21 cellular contexts compared by ENCODE assay signal in the genomic region with DNA sequence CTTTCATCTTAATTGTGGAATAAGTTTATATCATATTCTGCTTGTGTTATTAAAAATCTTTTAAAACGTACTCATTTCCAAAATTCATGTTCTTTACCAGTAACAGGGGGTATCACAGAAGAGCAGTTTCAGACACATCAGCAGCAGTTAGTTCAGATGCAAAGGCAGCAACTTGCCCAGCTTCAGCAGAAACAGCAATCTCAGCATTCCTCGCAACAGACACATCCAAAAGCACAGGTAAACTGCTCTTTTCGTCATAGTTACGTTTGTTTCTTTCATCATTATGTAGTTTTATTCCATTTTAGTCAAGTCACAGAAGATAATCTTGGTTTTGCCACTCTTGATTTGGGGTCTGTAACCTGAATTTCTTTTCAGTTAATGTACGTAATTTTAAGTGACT.
DNase-seq lines count a peak whose midpoint lies in the region; ATAC-seq, FAIRE-seq and TF ChIP-seq lines count a peak whose summit lies in the region.
"Had no signal": no experiment of that assay in that cellular context is flagged by ENCODE, and none has a peak within 500 bp of the region (broad histone marks: within the 10 kb centered on the region; RNA-seq: fewer than 3 reads in every experiment).

No MANE protein-coding gene starts in this region.

- no peak for TF ChIP-seq CTCF in A549 (IDR thresholded peaks at IDR 0.05)

- DNase-seq in A549 (ENCODE audit: low read depth in 1 of 2, low spot score in 1 of 2), result no peak
- DNase-seq in ELR (ENCODE audit: low read depth), result peak; percentile 18
- DNase-seq in middle frontal gyrus (ENCODE audit: extremely low spot score, low spot score), result no peak
- no peak for DNase-seq in stimulated activated CD4-positive, alpha-beta T cell treated with anti-CD3 and anti-CD28 coated beads, Interleukin-2, amount 100 ng/mL, for 24 hours
- no peak for DNase-seq in stimulated activated effector memory CD8-positive, alpha-beta T cell treated with anti-CD3 and anti-CD28 coated beads, Interleukin-12 subunit alpha, Interleukin-12 subunit beta, amount 100 ng/mL, for 72 hours (ENCODE audit: low spot score in 2 of 2)
- DNase-seq: CD4-positive, alpha-beta memory T cell; DMS153; H7; NCI-H1048; NCI-H1417 treated with DMSO at 0.1 percent for 48 hours; NCI-H187; NCI-H446; NCI-H526; SJCRH30; T-cell had no signal

- peak overlapping the region; percentile 43 for H3K27ac Mint-ChIP-seq in activated T-helper 17 cell treated with anti-CD3 and anti-CD28 coated beads, Interleukin-2, amount 50 U/mL, for 72 hours
- H3K27ac Mint-ChIP-seq in stimulated activated effector memory CD8-positive, alpha-beta T cell treated with anti-CD3 and anti-CD28 coated beads, Interleukin-12 subunit alpha, Interleukin-12 subunit beta, amount 100 ng/mL, for 72 hours, result no peak overlapping the region
- H3K27ac Mint-ChIP-seq: T-cell had no signal

- H3K9me3 Mint-ChIP-seq in activated T-helper 17 cell treated with anti-CD3 and anti-CD28 coated beads, Interleukin-2, amount 50 U/mL, for 72 hours, result no peaks in the 10 kb centered on the region
- H3K9me3 Mint-ChIP-seq in stimulated activated effector memory CD8-positive, alpha-beta T cell treated with anti-CD3 and anti-CD28 coated beads, Interleukin-12 subunit alpha, Interleukin-12 subunit beta, amount 100 ng/mL, for 72 hours, result no peaks in the 10 kb centered on the region
- H3K9me3 Mint-ChIP-seq: CD4-positive, alpha-beta memory T cell; T-cell had no signal

- CTCF ChIA-PET in A549 (lab: Yijun Ruan, JAX), result no interaction called here

- H3K27ac ChIP-seq in A549, result no peak overlapping the region
- H3K27ac ChIP-seq: BLaER1, KMS-11, SJCRH30 had no signal

- TF ChIP-seq POLR2A in A549 (IDR thresholded peaks at IDR 0.05; ENCODE audit: low read length), result no peak

- H3K9me3 ChIP-seq in A549, result no peaks in the 10 kb centered on the region
- H3K9me3 ChIP-seq: BLaER1, SJCRH30 had no signal

- no peak for ATAC-seq in A549
- no peak for ATAC-seq in activated T-helper 17 cell treated with anti-CD3 and anti-CD28 coated beads, Interleukin-2, amount 50 U/mL, for 72 hours (replicated peaks)
- ATAC-seq in stimulated activated effector memory CD8-positive, alpha-beta T cell treated with anti-CD3 and anti-CD28 coated beads, Interleukin-12 subunit alpha, Interleukin-12 subunit beta, amount 100 ng/mL, for 72 hours, result no peak
- ATAC-seq: T-cell had no signal

- H3K4me3 Mint-ChIP-seq in activated T-helper 17 cell treated with anti-CD3 and anti-CD28 coated beads, Interleukin-2, amount 50 U/mL, for 72 hours, result no peak overlapping the region
- H3K4me3 Mint-ChIP-seq in stimulated activated effector memory CD8-positive, alpha-beta T cell treated with anti-CD3 and anti-CD28 coated beads, Interleukin-12 subunit alpha, Interleukin-12 subunit beta, amount 100 ng/mL, for 72 hours, result no peak overlapping the region
- H3K4me3 Mint-ChIP-seq: CD4-positive, alpha-beta memory T cell; T-cell had no signal

- WGBS in A549 (ENCODE audit: missing lambda C conversion rate), result 91% methylated on average over 5 of the region's 5 CpGs

- FAIRE-seq in A549 (lab: Jason Lieb, UNC) (no peak), islet of Langerhans (lab: Jason Lieb, UNC) (peak; percentile 38)
- FAIRE-seq: GM12892, RCC 7860 had no signal

- H3K4me2 ChIP-seq in A549, result no peak overlapping the region
- H3K4me2 ChIP-seq: BLaER1, KMS-11 had no signal

- no peaks in the 10 kb centered on the region for H3K4me1 ChIP-seq in A549
- H3K4me1 ChIP-seq: BLaER1, SJCRH30 had no signal

- H3K36me3 Mint-ChIP-seq in activated T-helper 17 cell treated with anti-CD3 and anti-CD28 coated beads, Interleukin-2, amount 50 U/mL, for 72 hours (ENCODE audit: low read depth), result peaks cover 71% of the 10 kb centered on the region
- peaks cover 61% of the 10 kb centered on the region for H3K36me3 Mint-ChIP-seq in stimulated activated effector memory CD8-positive, alpha-beta T cell treated with anti-CD3 and anti-CD28 coated beads, Interleukin-12 subunit alpha, Interleukin-12 subunit beta, amount 100 ng/mL, for 72 hours

- peaks cover 1% of the 10 kb centered on the region for H3K4me1 Mint-ChIP-seq in activated T-helper 17 cell treated with anti-CD3 and anti-CD28 coated beads, Interleukin-2, amount 50 U/mL, for 72 hours
- peaks cover 2% of the 10 kb centered on the region for H3K4me1 Mint-ChIP-seq in stimulated activated effector memory CD8-positive, alpha-beta T cell treated with anti-CD3 and anti-CD28 coated beads, Interleukin-12 subunit alpha, Interleukin-12 subunit beta, amount 100 ng/mL, for 72 hours

- POLR2A ChIA-PET in A549 (lab: Yijun Ruan, JAX), result no interaction called here

- no peak for TF ChIP-seq RAD21 in A549 (conservative IDR thresholded peaks at IDR 0.05 in 1 of 2, IDR thresholded peaks at IDR 0.05 in 1 of 2)

- TF ChIP-seq EP300 in A549 (IDR thresholded peaks at IDR 0.05), result no peak

- H3K4me3 ChIP-seq in A549, result no peak overlapping the region
- H3K4me3 ChIP-seq: BLaER1, SJCRH30 had no signal

- H3K27me3 Mint-ChIP-seq in activated T-helper 17 cell treated with anti-CD3 and anti-CD28 coated beads, Interleukin-2, amount 50 U/mL, for 72 hours, result no peaks in the 10 kb centered on the region
- H3K27me3 Mint-ChIP-seq: CD4-positive, alpha-beta memory T cell; T-cell had no signal

TF ChIP-seq in A549, 52 proteins besides CTCF, POLR2A, EP300 and RAD21:
- TF ChIP-seq MAFK (IDR thresholded peaks at IDR 0.05; ENCODE audit: partially characterized antibody) (peak; percentile 54), CHD2 (IDR thresholded peaks at IDR 0.05; ENCODE audit: low read length, partially characterized antibody) (no peak)
